In the genomic region with DNA sequence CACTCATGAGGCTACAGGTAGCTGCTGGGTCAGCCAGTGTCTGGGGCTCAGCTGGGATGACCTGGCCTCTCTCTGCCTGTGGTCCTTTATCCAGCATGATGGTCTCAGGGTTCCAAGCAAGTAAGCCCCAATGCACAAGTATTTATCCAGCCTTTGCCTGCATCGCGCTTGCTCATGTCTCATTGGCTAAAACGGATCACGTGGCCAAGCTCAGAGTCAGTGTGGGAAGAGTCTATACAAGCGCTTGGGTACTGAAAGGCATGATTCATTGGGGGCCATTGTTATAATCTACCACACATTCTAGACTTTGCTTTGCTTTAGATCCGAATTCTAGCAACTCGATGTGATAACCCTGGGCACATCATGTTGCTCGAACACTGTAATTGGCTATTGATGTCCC, we compare ENCODE assay signal across 10 cellular contexts.
"Had no signal": no experiment of that assay in that cellular context is flagged by ENCODE, and none has a peak within 500 bp of the region (broad histone marks: within the 10 kb centered on the region; RNA-seq: fewer than 3 reads in every experiment).

No MANE protein-coding gene starts in this region.

- ATAC-seq: T-cell had no signal

- H3K4me3 ChIP-seq: skin epidermis had no signal

- DNase-seq: activated CD4-positive, alpha-beta T cell treated with anti-CD3 and anti-CD28 coated beads, Interleukin-2, amount 10 ng/mL, durations not matched to agents 7 days and 5 days; activated naive CD4-positive, alpha-beta T cell treated with anti-CD3 and anti-CD28 coated beads, Interleukin-2, amount 10 ng/mL, durations not matched to agents 7 days and 5 days; central memory CD4-positive, alpha-beta T cell; hypothalamus; kidney glomerular epithelial cell; T-cell had no signal

- H3K27ac ChIP-seq: skin epidermis, VCaP had no signal

- H3K9me3 Mint-ChIP-seq: activated CD4-positive, alpha-beta T cell treated with anti-CD3 and anti-CD28 coated beads, Interleukin-2, amount 10 ng/mL, durations not matched to agents 7 days and 5 days; activated naive CD4-positive, alpha-beta T cell treated with anti-CD3 and anti-CD28 coated beads, Interleukin-2, amount 10 ng/mL, durations not matched to agents 7 days and 5 days; activated T-helper 2 cell treated with anti-CD3 and anti-CD28 coated beads, Interferon-gamma antibody, Interleukin-2, Interleukin-4, amounts not matched to agents 10 μg/mL and 5 μg/mL and 100 μg/mL, durations not matched to agents 14 hours and 24 hours and 36 hours; dendritic cell treated with granulocyte-macrophage colony-stimulating factor and Interleukin-4, amounts not matched to agents 40 ng/mL and 50 ng/mL, for 4 days; T-cell had no signal

- H3K27me3 Mint-ChIP-seq: activated CD4-positive, alpha-beta T cell treated with anti-CD3 and anti-CD28 coated beads, Interleukin-2, amount 10 ng/mL, durations not matched to agents 7 days and 5 days; activated naive CD4-positive, alpha-beta T cell treated with anti-CD3 and anti-CD28 coated beads, Interleukin-2, amount 10 ng/mL, durations not matched to agents 7 days and 5 days; T-cell had no signal

- H3K4me3 Mint-ChIP-seq: activated CD4-positive, alpha-beta T cell treated with anti-CD3 and anti-CD28 coated beads, Interleukin-2, amount 10 ng/mL, durations not matched to agents 7 days and 5 days; activated naive CD4-positive, alpha-beta T cell treated with anti-CD3 and anti-CD28 coated beads, Interleukin-2, amount 10 ng/mL, durations not matched to agents 7 days and 5 days; dendritic cell treated with granulocyte-macrophage colony-stimulating factor and Interleukin-4, amounts not matched to agents 40 ng/mL and 50 ng/mL, for 4 days; T-cell had no signal

- H3K27ac Mint-ChIP-seq: activated CD4-positive, alpha-beta T cell treated with anti-CD3 and anti-CD28 coated beads, Interleukin-2, amount 10 ng/mL, durations not matched to agents 7 days and 5 days; activated naive CD4-positive, alpha-beta T cell treated with anti-CD3 and anti-CD28 coated beads, Interleukin-2, amount 10 ng/mL, durations not matched to agents 7 days and 5 days; activated T-helper 2 cell treated with anti-CD3 and anti-CD28 coated beads, Interferon-gamma antibody, Interleukin-2, Interleukin-4, amounts not matched to agents 10 μg/mL and 5 μg/mL and 100 μg/mL, durations not matched to agents 14 hours and 24 hours and 36 hours had no signal
